1 cellular context compared by ENCODE assay signal in the genomic region with DNA sequence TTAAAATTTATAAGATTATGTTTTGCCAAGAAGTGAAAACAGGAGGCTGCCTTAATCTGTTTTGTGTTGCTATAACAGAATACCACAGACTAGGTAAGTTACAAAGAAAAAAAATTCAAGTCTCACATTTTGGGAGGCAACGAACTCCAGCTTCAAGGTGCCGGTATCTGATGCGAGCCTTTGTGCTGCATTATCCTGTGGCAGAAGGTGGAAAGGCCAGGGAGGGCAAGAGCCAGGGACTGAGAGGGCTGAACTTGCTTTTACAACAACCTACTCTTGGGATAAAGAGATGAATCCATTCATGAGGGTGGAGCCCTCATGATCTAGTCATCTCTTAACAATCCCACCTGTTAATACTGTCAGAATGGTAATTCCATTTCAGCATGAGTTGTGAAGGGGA.
TF ChIP-seq lines count a peak whose summit lies in the region.

No MANE protein-coding gene starts in this region.

TF ChIP-seq in HepG2, 621 proteins besides CTCF, POLR2A, EP300 and RAD21 (continued from another document):
- TF ChIP-seq, protein P1, sequence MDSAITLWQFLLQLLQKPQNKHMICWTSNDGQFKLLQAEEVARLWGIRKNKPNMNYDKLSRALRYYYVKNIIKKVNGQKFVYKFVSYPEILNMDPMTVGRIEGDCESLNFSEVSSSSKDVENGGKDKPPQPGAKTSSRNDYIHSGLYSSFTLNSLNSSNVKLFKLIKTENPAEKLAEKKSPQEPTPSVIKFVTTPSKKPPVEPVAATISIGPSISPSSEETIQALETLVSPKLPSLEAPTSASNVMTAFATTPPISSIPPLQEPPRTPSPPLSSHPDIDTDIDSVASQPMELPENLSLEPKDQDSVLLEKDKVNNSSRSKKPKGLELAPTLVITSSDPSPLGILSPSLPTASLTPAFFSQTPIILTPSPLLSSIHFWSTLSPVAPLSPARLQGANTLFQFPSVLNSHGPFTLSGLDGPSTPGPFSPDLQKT (CRISPR knock-in tag; IDR thresholded peaks at IDR 0.05; ENCODE audit: borderline replicate concordance) = no peak
- TF ChIP-seq MXI1 (IDR thresholded peaks at IDR 0.05; ENCODE audit: borderline replicate concordance, low read depth, low read length) (no peak), MYC (CRISPR knock-in tag; IDR thresholded peaks at IDR 0.05; ENCODE audit: borderline replicate concordance) (no peak), PHF5A (CRISPR knock-in tag; IDR thresholded peaks at IDR 0.05; ENCODE audit: low read depth, unreplicated experiment) (no peak), ZNF180 (CRISPR knock-in tag; IDR thresholded peaks at IDR 0.05; ENCODE audit: borderline replicate concordance, low read depth) (no peak), SMARCC2 (IDR thresholded peaks at IDR 0.05) (no peak), ZNF563 (CRISPR knock-in tag; IDR thresholded peaks at IDR 0.05) (no peak)
